1 cellular context compared by ENCODE assay signal in the genomic region with DNA sequence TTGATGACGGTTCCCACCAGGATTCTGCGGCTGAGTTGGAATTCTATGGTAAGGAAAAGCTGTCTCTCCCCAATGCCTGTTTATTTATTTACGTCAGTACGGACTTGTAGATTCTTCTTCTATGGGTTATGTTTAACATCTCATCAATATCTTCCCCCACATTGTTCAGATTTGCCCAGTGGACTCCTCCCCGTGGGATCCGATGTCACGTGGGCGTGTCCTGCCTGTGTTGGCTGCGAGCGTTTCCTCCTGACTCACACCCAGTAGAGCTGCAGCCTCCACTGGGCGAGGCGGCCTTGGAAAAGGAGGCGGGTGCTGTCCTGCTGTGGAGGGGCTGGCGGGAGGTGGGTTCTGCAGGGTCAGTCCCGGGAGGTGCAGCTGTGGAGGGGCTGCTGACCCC.
TF ChIP-seq lines count a peak whose summit lies in the region.

No MANE protein-coding gene starts in this region.

TF ChIP-seq in K562, 482 proteins besides CTCF, POLR2A, EP300 and RAD21 (continued from another document):
- peak; percentile 34 for TF ChIP-seq EGR1 (conservative IDR thresholded peaks at IDR 0.05)
- TF ChIP-seq FOXJ3 (CRISPR knock-in tag; IDR thresholded peaks at IDR 0.05), result no peak
- TF ChIP-seq ZNF224 (CRISPR knock-in tag; IDR thresholded peaks at IDR 0.05), result no peak
